ENCODE assay signal across 19 cellular contexts in the genomic region with DNA sequence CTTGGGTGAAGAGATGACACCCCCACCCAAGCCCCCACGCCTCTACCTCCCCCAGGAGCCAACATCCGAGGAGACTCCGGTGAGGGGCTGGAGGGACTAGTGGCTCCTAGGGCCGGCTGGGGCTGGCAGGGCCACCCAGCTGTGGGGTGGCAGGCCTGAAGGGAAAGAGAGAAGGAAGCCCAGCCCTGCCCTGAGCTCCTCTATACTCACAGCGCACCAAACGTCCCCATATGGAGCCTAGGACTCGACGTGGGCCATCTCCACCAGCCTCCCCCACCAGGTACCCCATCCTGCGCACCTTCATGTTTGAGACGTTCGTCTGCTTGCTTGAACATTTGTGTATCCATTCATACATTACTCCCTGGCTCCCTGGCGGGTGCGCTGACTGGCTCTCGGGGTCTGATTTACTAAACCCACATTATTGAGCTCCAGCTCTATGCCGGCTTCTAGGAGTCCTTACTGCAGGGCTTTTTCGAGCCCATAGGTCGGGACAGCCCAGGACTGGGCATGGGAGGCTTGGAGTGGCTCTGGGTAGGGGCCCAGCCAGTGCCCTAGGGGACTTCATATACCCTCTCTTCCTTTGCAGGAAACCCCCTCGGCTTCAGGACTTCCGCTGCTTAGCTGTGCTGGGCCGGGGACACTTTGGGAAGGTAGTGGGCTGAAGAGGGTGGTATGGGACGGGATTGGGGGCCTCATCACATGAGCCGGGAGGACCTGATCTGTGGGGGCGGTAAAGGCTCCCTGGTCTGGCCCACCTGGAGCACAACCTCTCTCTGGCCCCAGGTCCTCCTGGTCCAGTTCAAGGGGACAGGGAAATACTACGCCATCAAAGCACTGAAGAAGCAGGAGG. TPM values are rescaled to one million over a fixed set of nuclear protein-coding genes. Genes with fewer than 3 reads are reported as not detected.
DNase-seq lines count a peak whose midpoint lies in the region; ATAC-seq, FAIRE-seq and TF ChIP-seq lines count a peak whose summit lies in the region.
"Had no signal": no experiment of that assay in that cellular context is flagged by ENCODE, and none has a peak within 500 bp of the region (broad histone marks: within the 10 kb centered on the region; RNA-seq: fewer than 3 reads in every experiment).

No MANE protein-coding gene starts in this region.

- TF ChIP-seq POLR2A in spleen (IDR thresholded peaks at IDR 0.05), result no peak

- H3K4me1 ChIP-seq in kidney (ENCODE audit: control insufficient read depth in 1 of 2, insufficient read depth in 1 of 2, low read depth in 1 of 2, low read length in 2 of 2) (no peaks in the 10 kb centered on the region), spleen (no peaks in the 10 kb centered on the region)

- H3K27me3 ChIP-seq in H7 (ENCODE audit: control insufficient read depth, insufficient read depth, low read length) (no peaks in the 10 kb centered on the region), spleen (replicated peaks in 1 of 7) (no peaks in the 10 kb centered on the region)
- H3K27me3 ChIP-seq: MG63 had no signal

- DNase-seq in activated naive CD8-positive, alpha-beta T cell treated with anti-CD3 and anti-CD28 coated beads, Interleukin-2, amount 10 ng/mL, durations not matched to agents 7 days and 5 days, result peak; percentile 24
- DNase-seq in activated naive CD8-positive, alpha-beta T cell treated with anti-CD3 and anti-CD28 coated beads, Interleukin-2, amount 50 U/mL, for 24 hours, result no peak
- DNase-seq in H7, result peak; percentile 30
- DNase-seq in kidney, result peak; percentile 46
- peak; percentile 48 for DNase-seq in spleen
- DNase-seq in NCI-H2227 treated with DMSO at 0.1 percent for 48 hours (lab: John Stamatoyannopoulos, UW), result no peak
- no peak for DNase-seq in NCI-H774 (lab: John Stamatoyannopoulos, UW)
- DNase-seq in HCEC 1CT, result no peak
- DNase-seq: DMS79 treated with DMSO at 0.1 percent for 48 hours, MG63, NCI-H1105, NCI-H187 treated with DMSO at 0.1 percent for 48 hours, NCI-H2171, NCI-H510A, SIG-M5 had no signal

- no peak overlapping the region for H3K4me3 ChIP-seq in H7 (ENCODE audit: insufficient read depth, low read depth, low read length)
- no peak overlapping the region for H3K4me3 ChIP-seq in kidney (ENCODE audit: low read length in 2 of 2)
- no peak overlapping the region for H3K4me3 ChIP-seq in spleen
- H3K4me3 ChIP-seq: GM23338, MG63 had no signal

- H3K27ac Mint-ChIP-seq in activated naive CD8-positive, alpha-beta T cell treated with anti-CD3 and anti-CD28 coated beads, Interleukin-2, amount 10 ng/mL, durations not matched to agents 7 days and 5 days, result no peak overlapping the region
- H3K27ac Mint-ChIP-seq in activated naive CD8-positive, alpha-beta T cell treated with anti-CD3 and anti-CD28 coated beads, Interleukin-2, amount 50 U/mL, for 24 hours, result no peak overlapping the region
- H3K27ac Mint-ChIP-seq: GM23338 had no signal

- H3K9me3 ChIP-seq in kidney (ENCODE audit: control insufficient read depth in 1 of 2, low read length in 2 of 2), result no peaks in the 10 kb centered on the region
- no peaks in the 10 kb centered on the region for H3K9me3 ChIP-seq in spleen
- H3K9me3 ChIP-seq: Caco-2, MG63 had no signal

- POLR2A ChIA-PET in activated naive CD8-positive, alpha-beta T cell treated with anti-CD3 and anti-CD28 coated beads, Interleukin-2, amount 10 ng/mL, durations not matched to agents 7 days and 5 days (lab: Charles Lee), result interaction anchor here (0.6 kb wide), 1 partner anchor 234 kb away, joined by 3 read pairs; no protein-coding TSS in a partner anchor

- H3K36me3 ChIP-seq in H7 (replicated peaks; ENCODE audit: control insufficient read depth, insufficient read depth, low read length) (peaks cover 7% of the 10 kb centered on the region), kidney (ENCODE audit: control insufficient read depth in 1 of 2, insufficient read depth in 2 of 2, low read length in 2 of 2) (no peaks in the 10 kb centered on the region), spleen (peaks cover 0 to 70% (median under 1%) of the 10 kb centered on the region in 6 donors)
- H3K36me3 ChIP-seq: MG63 had no signal

- no peak for TF ChIP-seq CTCF in kidney (IDR thresholded peaks at IDR 0.05; ENCODE audit: borderline replicate concordance, extremely low read depth, insufficient read depth)
- TF ChIP-seq CTCF in spleen (IDR thresholded peaks at IDR 0.05 in 8 of 11, conservative IDR thresholded peaks at IDR 0.05 in 3 of 11), result no peak

- H3K9me3 Mint-ChIP-seq in activated naive CD8-positive, alpha-beta T cell treated with anti-CD3 and anti-CD28 coated beads, Interleukin-2, amount 10 ng/mL, durations not matched to agents 7 days and 5 days, result no peaks in the 10 kb centered on the region
- no peaks in the 10 kb centered on the region for H3K9me3 Mint-ChIP-seq in activated naive CD8-positive, alpha-beta T cell treated with anti-CD3 and anti-CD28 coated beads, Interleukin-2, amount 50 U/mL, for 24 hours
- H3K9me3 Mint-ChIP-seq: GM23338 had no signal

- H3K4me1 Mint-ChIP-seq in activated naive CD8-positive, alpha-beta T cell treated with anti-CD3 and anti-CD28 coated beads, Interleukin-2, amount 10 ng/mL, durations not matched to agents 7 days and 5 days, result no peaks in the 10 kb centered on the region
- no peaks in the 10 kb centered on the region for H3K4me1 Mint-ChIP-seq in activated naive CD8-positive, alpha-beta T cell treated with anti-CD3 and anti-CD28 coated beads, Interleukin-2, amount 50 U/mL, for 24 hours
- H3K4me1 Mint-ChIP-seq: GM23338 had no signal

- intact Hi-C loops in kidney (cut with DNase I) (no loop called here), spleen (cut with DNase I; ENCODE audit: low total_unique reads) (no loop called here)

- no peak overlapping the region for H3K4me3 Mint-ChIP-seq in activated naive CD8-positive, alpha-beta T cell treated with anti-CD3 and anti-CD28 coated beads, Interleukin-2, amount 10 ng/mL, durations not matched to agents 7 days and 5 days
- H3K4me3 Mint-ChIP-seq in activated naive CD8-positive, alpha-beta T cell treated with anti-CD3 and anti-CD28 coated beads, Interleukin-2, amount 50 U/mL, for 24 hours, result no peak overlapping the region
- H3K4me3 Mint-ChIP-seq: GM23338 had no signal

- H3K27ac ChIP-seq in kidney (ENCODE audit: low read depth in 2 of 2, low read length in 2 of 2) (no peak overlapping the region), spleen (no peak overlapping the region)

- H3K36me3 Mint-ChIP-seq in activated naive CD8-positive, alpha-beta T cell treated with anti-CD3 and anti-CD28 coated beads, Interleukin-2, amount 10 ng/mL, durations not matched to agents 7 days and 5 days, result peaks cover 3% of the 10 kb centered on the region
- H3K36me3 Mint-ChIP-seq in activated naive CD8-positive, alpha-beta T cell treated with anti-CD3 and anti-CD28 coated beads, Interleukin-2, amount 50 U/mL, for 24 hours (ENCODE audit: low read depth), result no peaks in the 10 kb centered on the region

- 89 to 93% (median 90%) methylated on average over 21 to 24 of the region's 24 CpGs for WGBS in spleen, 5 donors

- FAIRE-seq in kidney (lab: Jason Lieb, UNC), result no peak
- FAIRE-seq: G401.6 had no signal

- H3K9ac ChIP-seq in kidney (ENCODE audit: low read length in 2 of 2), result no peak overlapping the region

- H3K27me3 Mint-ChIP-seq in activated naive CD8-positive, alpha-beta T cell treated with anti-CD3 and anti-CD28 coated beads, Interleukin-2, amount 10 ng/mL, durations not matched to agents 7 days and 5 days, result no peaks in the 10 kb centered on the region
- no peaks in the 10 kb centered on the region for H3K27me3 Mint-ChIP-seq in activated naive CD8-positive, alpha-beta T cell treated with anti-CD3 and anti-CD28 coated beads, Interleukin-2, amount 50 U/mL, for 24 hours

- ATAC-seq in activated naive CD8-positive, alpha-beta T cell treated with anti-CD3 and anti-CD28 coated beads, Interleukin-2, amount 10 ng/mL, durations not matched to agents 7 days and 5 days (ENCODE audit: low read depth), result no peak
- no peak for ATAC-seq in activated naive CD8-positive, alpha-beta T cell treated with anti-CD3 and anti-CD28 coated beads, Interleukin-2, amount 50 U/mL, for 24 hours
- ATAC-seq: GM23338, Panc1 had no signal

RNA-seq across cellular contexts. Expression of a gene that starts 9.1 kb away (rescaled TPM):
- 10 to 100 TPM; 64.1 to 68.9 TPM for total RNA-seq in activated naive CD8-positive, alpha-beta T cell treated with anti-CD3 and anti-CD28 coated beads, Interleukin-2, amount 10 ng/mL, durations not matched to agents 7 days and 5 days
- total RNA-seq in H7 (2014; rRNA removed; shearing (Covaris generic)), result 66.5 and 76.6 TPM in 2 replicates
- 39.9 TPM for total RNA-seq in kidney
- 54.7 TPM for polyA plus RNA-seq in kidney (ENCODE audit: insufficient read depth, low read depth, low replicate concordance)
- total RNA-seq in spleen, result 10 to 100 TPM; 21.5 to 73.4 (median 24.4) TPM
- polyA plus RNA-seq in spleen, result 10 to 100 TPM; 31.7 to 51.0 (median 41.5) TPM

RNA-seq across cellular contexts. Expression of a gene that starts 12.5 kb away (rescaled TPM):
- 1 to 10 TPM; 7.4 to 9.6 TPM for total RNA-seq in activated naive CD8-positive, alpha-beta T cell treated with anti-CD3 and anti-CD28 coated beads, Interleukin-2, amount 10 ng/mL, durations not matched to agents 7 days and 5 days
- 29.4 and 35.0 TPM in 2 replicates for total RNA-seq in H7 (2014; rRNA removed; shearing (Covaris generic))
- total RNA-seq in kidney (14.7 TPM), spleen (10 to 100 TPM in 4 of 7 donors, 1 to 10 TPM in 3; 5.6 to 18.5 (median 10.0) TPM)
- polyA plus RNA-seq in kidney (ENCODE audit: insufficient read depth, low read depth, low replicate concordance) (3.9 TPM), spleen (10 to 100 TPM in 1 of 3 donors, 1 to 10 TPM in 2; 4.1 to 15.1 (median 9.5) TPM)

RNA-seq across cellular contexts. Expression of a gene that starts 25.8 kb away (rescaled TPM):
- total RNA-seq in activated naive CD8-positive, alpha-beta T cell treated with anti-CD3 and anti-CD28 coated beads, Interleukin-2, amount 10 ng/mL, durations not matched to agents 7 days and 5 days, result 100 to 1,000 TPM; 411 to 415 TPM
- 798 and 1,235 TPM in 2 replicates for total RNA-seq in H7 (2014; rRNA removed; shearing (Covaris generic))
- total RNA-seq in kidney (247 TPM), spleen (100 to 1,000 TPM; 140 to 251 (median 216) TPM)
- polyA plus RNA-seq in kidney (ENCODE audit: insufficient read depth, low read depth, low replicate concordance) (127 TPM), spleen (100 to 1,000 TPM; 127 to 159 (median 158) TPM)

RNA-seq across cellular contexts. Expression of a gene that starts 56.9 kb away (rescaled TPM):
- 10 to 100 TPM; 27.1 to 29.2 TPM for total RNA-seq in activated naive CD8-positive, alpha-beta T cell treated with anti-CD3 and anti-CD28 coated beads, Interleukin-2, amount 10 ng/mL, durations not matched to agents 7 days and 5 days
- total RNA-seq in H7 (2014; rRNA removed; shearing (Covaris generic)), result 19.6 and 31.1 TPM in 2 replicates
- 43.2 TPM for total RNA-seq in kidney
- 31.1 TPM for polyA plus RNA-seq in kidney (ENCODE audit: insufficient read depth, low read depth, low replicate concordance)
- 10 to 100 TPM; 27.8 to 65.5 (median 38.0) TPM for total RNA-seq in spleen
- 10 to 100 TPM; 10.5 to 17.1 (median 13.1) TPM for polyA plus RNA-seq in spleen

RNA-seq across cellular contexts. Expression of a gene that starts 58.2 kb away (rescaled TPM):
- total RNA-seq in activated naive CD8-positive, alpha-beta T cell treated with anti-CD3 and anti-CD28 coated beads, Interleukin-2, amount 10 ng/mL, durations not matched to agents 7 days and 5 days, result 10 to 100 TPM; 37.7 to 40.4 TPM
- total RNA-seq in H7 (2014; rRNA removed; shearing (Covaris generic)), result 82.3 and 113 TPM in 2 replicates
- total RNA-seq in kidney (76.6 TPM), spleen (10 to 100 TPM; 19.0 to 38.0 (median 25.8) TPM)
- polyA plus RNA-seq in kidney (ENCODE audit: insufficient read depth, low read depth, low replicate concordance) (98.6 TPM), spleen (10 to 100 TPM; 40.6 to 61.6 (median 53.8) TPM)

Comparison
In these comparisons a context has a peak if more than half of its experiments do, and no peak if none do; other contexts are left out.
1. DNase-seq: peak in activated naive CD8-positive, alpha-beta T cell treated with anti-CD3 and anti-CD28 coated beads, Interleukin-2, amount 10 ng/mL, durations not matched to agents 7 days and 5 days (single experiment), H7 (single experiment), kidney (single experiment) and spleen (single experiment); none in activated naive CD8-positive, alpha-beta T cell treated with anti-CD3 and anti-CD28 coated beads, Interleukin-2, amount 50 U/mL, for 24 hours (single experiment), NCI-H2227 treated with DMSO at 0.1 percent for 48 hours (single experiment), NCI-H774 (single experiment) and HCEC 1CT (single experiment).